8 cellular contexts compared by ENCODE assay signal in genomic region chr13:25574437-25575426, GRCh38.
DNase-seq lines count a peak whose midpoint lies in the region; ATAC-seq, FAIRE-seq and TF ChIP-seq lines count a peak whose summit lies in the region.

No MANE protein-coding gene starts in this region.

- no peaks in the 10 kb centered on the region for H3K79me2 ChIP-seq in keratinocyte (ENCODE audit: control insufficient read depth, insufficient read depth, low read length)

- TF ChIP-seq CTCF in GM10248 (IDR thresholded peaks at IDR 0.05; ENCODE audit: control extremely low read depth, extremely low read depth, low read depth, missing control alignments): peak; percentile 90
- peak; percentile 94 for TF ChIP-seq CTCF in WERI-Rb-1 (IDR thresholded peaks at IDR 0.05; ENCODE audit: low read depth, low read length)
- peak; percentile 83 for TF ChIP-seq CTCF in bronchial epithelial cell (IDR thresholded peaks at IDR 0.05; ENCODE audit: insufficient read depth, low read length, severe bottlenecking)
- peak; percentile 85 to 91 (median 86) for TF ChIP-seq CTCF in keratinocyte (optimal IDR thresholded peaks at IDR 0.05 in 1 of 3, IDR thresholded peaks at IDR 0.05 in 1 of 3, conservative IDR thresholded peaks at IDR 0.05 in 1 of 3; ENCODE audit: extremely low read depth in 1 of 3, insufficient read depth in 2 of 3, low read length in 3 of 3)

- H3K4me3 ChIP-seq in WERI-Rb-1 (ENCODE audit: low read depth, low read length) (no peak overlapping the region), bronchial epithelial cell (ENCODE audit: low read depth, low read length) (no peak overlapping the region), keratinocyte (ENCODE audit: control insufficient read depth in 2 of 3, extremely low read depth in 1 of 3, insufficient read depth in 2 of 3, low read depth in 1 of 3, low read length in 3 of 3) (no peak overlapping the region)

- no peak overlapping the region for H3K4me2 ChIP-seq in keratinocyte (ENCODE audit: control insufficient read depth, extremely low read depth, insufficient read depth, low read depth, low read length)

- ATAC-seq in HG03045 (IDR thresholded peaks at IDR 0.05; ENCODE audit: unreplicated experiment) (peak; percentile 68), GM21367 (IDR thresholded peaks at IDR 0.05; ENCODE audit: unreplicated experiment) (no peak)

- DNase-seq in GM10248 (ENCODE audit: extremely low spot score) (peak; percentile 57), NCI-H226 (peak; percentile 37), WERI-Rb-1 (peak; percentile 96), bronchial epithelial cell (ENCODE audit: low read depth) (peak; percentile 72), keratinocyte (ENCODE audit: low read depth, low spot score) (peak; percentile 50)
- peak; percentile 70 to 77 for DNase-seq in stimulated activated CD4-positive, alpha-beta T cell treated with anti-CD3 and anti-CD28 coated beads, Interleukin-2, amount 100 ng/mL, for 24 hours

- no peaks in the 10 kb centered on the region for H3K9me1 ChIP-seq in keratinocyte (ENCODE audit: control insufficient read depth, extremely low read depth, insufficient read depth, low read length)

- H2AFZ ChIP-seq in keratinocyte (ENCODE audit: control insufficient read depth, low read length): no peak overlapping the region

- no peaks in the 10 kb centered on the region for H4K20me1 ChIP-seq in keratinocyte (ENCODE audit: control insufficient read depth, extremely low read depth, insufficient read depth, low read length)

- H3K27me3 ChIP-seq in WERI-Rb-1 (ENCODE audit: insufficient read depth, low read depth, severe bottlenecking) (no peaks in the 10 kb centered on the region), bronchial epithelial cell (ENCODE audit: control insufficient read depth, insufficient read depth, low read length) (no peaks in the 10 kb centered on the region), keratinocyte (ENCODE audit: control insufficient read depth, extremely low read depth, insufficient read depth, low read length) (peaks cover 11% of the 10 kb centered on the region)

- FAIRE-seq in bronchial epithelial cell (lab: Jason Lieb, UNC) (peak; percentile 62), keratinocyte (lab: Jason Lieb, UNC) (peak; percentile 71)

- no peaks in the 10 kb centered on the region; the same call in 1 of the 2 replicates for H3K36me3 ChIP-seq in WERI-Rb-1
- no peaks in the 10 kb centered on the region for H3K36me3 ChIP-seq in bronchial epithelial cell (ENCODE audit: control insufficient read depth, insufficient read depth, low read length)
- H3K36me3 ChIP-seq in keratinocyte (ENCODE audit: control insufficient read depth in 2 of 2, extremely low read depth in 1 of 2, insufficient read depth in 2 of 2, low read length in 2 of 2): no peaks in the 10 kb centered on the region

- CTCF ChIA-PET in GM10248 (lab: Yijun Ruan, JAX): interaction anchor here (0.8 to 2.5 kb wide), 18 partner anchors 9 to 1137 kb away, joined by 3 to 23 read pairs (median 5); no protein-coding TSS in a partner anchor

- no peaks in the 10 kb centered on the region for H3K4me1 ChIP-seq in keratinocyte (ENCODE audit: control insufficient read depth, extremely low read depth, insufficient read depth, low read length)

- no peaks in the 10 kb centered on the region for H3K9me3 ChIP-seq in WERI-Rb-1 (ENCODE audit: severe bottlenecking)
- no peaks in the 10 kb centered on the region for H3K9me3 ChIP-seq in keratinocyte (ENCODE audit: control insufficient read depth, low read depth, low read length)

- POLR2A ChIA-PET in GM10248 (lab: Yijun Ruan, JAX): no interaction called here

- dilution Hi-C loops in keratinocyte (cut with MboI; ENCODE audit: extremely low pct_ligation_motif_present, low sequenced_read_pairs): loop anchor here (25.0 kb wide), 1 partner anchor 513 kb away; no protein-coding TSS in a partner anchor

- no peak overlapping the region for H3K9ac ChIP-seq in keratinocyte (ENCODE audit: control insufficient read depth, extremely low read depth, insufficient read depth, low read length)

- H3K27ac ChIP-seq in WERI-Rb-1: no peak overlapping the region
- H3K27ac ChIP-seq in keratinocyte (ENCODE audit: control insufficient read depth, insufficient read depth, low read length): no peak overlapping the region

Comparison
In these comparisons a context has a peak if more than half of its experiments do, and no peak if none do; other contexts are left out.
1. DNase-seq: peak in every context shown above with its lines; median percentile 96 in WERI-Rb-1; 74 in stimulated activated CD4-positive, alpha-beta T cell treated with anti-CD3 and anti-CD28 coated beads, Interleukin-2, amount 100 ng/mL, for 24 hours; 72 in bronchial epithelial cell; 57 in GM10248; 50 in keratinocyte; 37 in NCI-H226.